In the genomic region with DNA sequence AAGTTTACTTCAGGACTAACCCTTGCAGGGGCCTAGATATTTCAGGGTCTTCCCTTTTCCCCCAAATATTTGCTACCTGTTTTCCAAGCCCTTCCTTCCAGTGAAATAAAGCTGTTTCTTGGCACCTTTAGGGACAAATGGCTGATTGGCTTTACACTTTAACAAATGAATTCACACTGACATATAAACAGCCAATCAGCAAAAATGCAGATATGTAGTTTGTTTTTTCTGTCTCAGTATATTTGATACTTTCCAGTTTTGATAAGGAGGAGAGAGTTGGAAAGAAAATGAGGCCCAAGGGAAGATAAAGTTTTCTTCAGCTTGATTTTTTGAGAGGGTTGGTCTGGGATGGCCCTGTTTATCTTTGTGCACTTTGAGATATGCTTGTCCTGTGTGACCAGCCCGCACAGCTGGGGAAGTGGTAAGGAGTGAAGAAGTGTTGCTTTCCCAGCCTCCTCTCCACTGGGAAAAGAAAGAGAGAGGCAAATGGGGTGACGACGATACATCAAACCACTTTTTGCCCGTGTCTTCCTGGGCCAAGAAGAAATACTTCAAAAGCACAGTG, we compare ENCODE assay signal across 2 cellular contexts.
TF ChIP-seq lines count a peak whose summit lies in the region.

No MANE protein-coding gene starts in this region.

TF ChIP-seq in K562, 482 proteins besides CTCF, POLR2A, EP300 and RAD21 (continued from another document and continues in another):
- TF ChIP-seq, protein P1, sequence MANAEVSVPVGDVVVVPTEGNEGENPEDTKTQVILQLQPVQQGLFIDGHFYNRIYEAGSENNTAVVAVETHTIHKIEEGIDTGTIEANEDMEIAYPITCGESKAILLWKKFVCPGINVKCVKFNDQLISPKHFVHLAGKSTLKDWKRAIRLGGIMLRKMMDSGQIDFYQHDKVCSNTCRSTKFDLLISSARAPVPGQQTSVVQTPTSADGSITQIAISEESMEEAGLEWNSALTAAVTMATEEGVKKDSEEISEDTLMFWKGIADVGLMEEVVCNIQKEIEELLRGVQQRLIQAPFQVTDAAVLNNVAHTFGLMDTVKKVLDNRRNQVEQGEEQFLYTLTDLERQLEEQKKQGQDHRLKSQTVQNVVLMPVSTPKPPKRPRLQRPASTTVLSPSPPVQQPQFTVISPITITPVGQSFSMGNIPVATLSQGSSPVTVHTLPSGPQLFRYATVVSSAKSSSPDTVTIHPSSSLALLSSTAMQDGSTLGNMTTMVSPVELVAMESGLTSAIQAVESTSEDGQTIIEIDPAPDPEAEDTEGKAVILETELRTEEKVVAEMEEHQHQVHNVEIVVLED (CRISPR knock-in tag; IDR thresholded peaks at IDR 0.05), result no peak
- TF ChIP-seq ZNF24 (IDR thresholded peaks at IDR 0.05), result no peak
- no peak for TF ChIP-seq CREBBP (IDR thresholded peaks at IDR 0.05; ENCODE audit: low read depth, low read length)
- TF ChIP-seq ZNF384 (IDR thresholded peaks at IDR 0.05; ENCODE audit: low read depth, low read length), result no peak
- TF ChIP-seq CAMTA2 (CRISPR knock-in tag; conservative IDR thresholded peaks at IDR 0.05), result no peak
- TF ChIP-seq LCOR (CRISPR knock-in tag; IDR thresholded peaks at IDR 0.05), result no peak
- TF ChIP-seq, protein P2, sequence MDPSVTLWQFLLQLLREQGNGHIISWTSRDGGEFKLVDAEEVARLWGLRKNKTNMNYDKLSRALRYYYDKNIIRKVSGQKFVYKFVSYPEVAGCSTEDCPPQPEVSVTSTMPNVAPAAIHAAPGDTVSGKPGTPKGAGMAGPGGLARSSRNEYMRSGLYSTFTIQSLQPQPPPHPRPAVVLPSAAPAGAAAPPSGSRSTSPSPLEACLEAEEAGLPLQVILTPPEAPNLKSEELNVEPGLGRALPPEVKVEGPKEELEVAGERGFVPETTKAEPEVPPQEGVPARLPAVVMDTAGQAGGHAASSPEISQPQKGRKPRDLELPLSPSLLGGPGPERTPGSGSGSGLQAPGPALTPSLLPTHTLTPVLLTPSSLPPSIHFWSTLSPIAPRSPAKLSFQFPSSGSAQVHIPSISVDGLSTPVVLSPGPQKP (CRISPR knock-in tag; IDR thresholded peaks at IDR 0.05), result no peak
- peak; percentile 59 for TF ChIP-seq CBFA2T3 (IDR thresholded peaks at IDR 0.05)
- no peak for TF ChIP-seq ZFX (CRISPR knock-in tag; IDR thresholded peaks at IDR 0.05)
- TF ChIP-seq MCM7 (IDR thresholded peaks at IDR 0.05), result no peak
- TF ChIP-seq TCF3 (CRISPR knock-in tag; IDR thresholded peaks at IDR 0.05), result peak; percentile 40; the same call in 1 of the 2 replicates
- TF ChIP-seq MAFG (tag; conservative IDR thresholded peaks at IDR 0.05), result peak; percentile 46; the same call in 1 of the 2 replicates
- TF ChIP-seq TRIM28 (IDR thresholded peaks at IDR 0.05), result no peak
- TF ChIP-seq FOXK2 (conservative IDR thresholded peaks at IDR 0.05 in 1 of 2, IDR thresholded peaks at IDR 0.05 in 1 of 2; ENCODE audit: low read depth in 2 of 2), result peak in 1 of 2 experiments; percentile 50; a peak in 1 of 4 replicates
- TF ChIP-seq ZNF316 (IDR thresholded peaks at IDR 0.05), result peak; percentile 73
- TF ChIP-seq ARID1B (IDR thresholded peaks at IDR 0.05), result peak; percentile 39
- no peak for TF ChIP-seq ZNF408 (CRISPR knock-in tag; IDR thresholded peaks at IDR 0.05; ENCODE audit: low read depth)
- TF ChIP-seq SIN3B (IDR thresholded peaks at IDR 0.05; ENCODE audit: low read depth), result no peak
- no peak for TF ChIP-seq CREB1 (IDR thresholded peaks at IDR 0.05)
- TF ChIP-seq CREB1 (CRISPR knock-in tag; IDR thresholded peaks at IDR 0.05), result no peak
- 0 out of 2 replicates have a peak, but pooled peaks have one; percentile 5 for TF ChIP-seq KLF16 (IDR thresholded peaks at IDR 0.05)
- no peak for TF ChIP-seq KDM5B (IDR thresholded peaks at IDR 0.05; ENCODE audit: insufficient replicate concordance, low read depth, low read length)
- no peak for TF ChIP-seq NR2F6 (CRISPR knock-in tag; IDR thresholded peaks at IDR 0.05)
- TF ChIP-seq SPI1 (IDR thresholded peaks at IDR 0.05; ENCODE audit: borderline replicate concordance, low read depth, low read length), result peak; percentile 10; the same call in 1 of the 2 replicates

TF ChIP-seq in neural cell, 6 proteins besides CTCF, POLR2A, EP300 and RAD21 (continued from another document):
- TF ChIP-seq, protein P3, sequence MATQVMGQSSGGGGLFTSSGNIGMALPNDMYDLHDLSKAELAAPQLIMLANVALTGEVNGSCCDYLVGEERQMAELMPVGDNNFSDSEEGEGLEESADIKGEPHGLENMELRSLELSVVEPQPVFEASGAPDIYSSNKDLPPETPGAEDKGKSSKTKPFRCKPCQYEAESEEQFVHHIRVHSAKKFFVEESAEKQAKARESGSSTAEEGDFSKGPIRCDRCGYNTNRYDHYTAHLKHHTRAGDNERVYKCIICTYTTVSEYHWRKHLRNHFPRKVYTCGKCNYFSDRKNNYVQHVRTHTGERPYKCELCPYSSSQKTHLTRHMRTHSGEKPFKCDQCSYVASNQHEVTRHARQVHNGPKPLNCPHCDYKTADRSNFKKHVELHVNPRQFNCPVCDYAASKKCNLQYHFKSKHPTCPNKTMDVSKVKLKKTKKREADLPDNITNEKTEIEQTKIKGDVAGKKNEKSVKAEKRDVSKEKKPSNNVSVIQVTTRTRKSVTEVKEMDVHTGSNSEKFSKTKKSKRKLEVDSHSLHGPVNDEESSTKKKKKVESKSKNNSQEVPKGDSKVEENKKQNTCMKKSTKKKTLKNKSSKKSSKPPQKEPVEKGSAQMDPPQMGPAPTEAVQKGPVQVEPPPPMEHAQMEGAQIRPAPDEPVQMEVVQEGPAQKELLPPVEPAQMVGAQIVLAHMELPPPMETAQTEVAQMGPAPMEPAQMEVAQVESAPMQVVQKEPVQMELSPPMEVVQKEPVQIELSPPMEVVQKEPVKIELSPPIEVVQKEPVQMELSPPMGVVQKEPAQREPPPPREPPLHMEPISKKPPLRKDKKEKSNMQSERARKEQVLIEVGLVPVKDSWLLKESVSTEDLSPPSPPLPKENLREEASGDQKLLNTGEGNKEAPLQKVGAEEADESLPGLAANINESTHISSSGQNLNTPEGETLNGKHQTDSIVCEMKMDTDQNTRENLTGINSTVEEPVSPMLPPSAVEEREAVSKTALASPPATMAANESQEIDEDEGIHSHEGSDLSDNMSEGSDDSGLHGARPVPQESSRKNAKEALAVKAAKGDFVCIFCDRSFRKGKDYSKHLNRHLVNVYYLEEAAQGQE (IDR thresholded peaks at IDR 0.05; ENCODE audit: borderline replicate concordance), result no peak
- TF ChIP-seq POLR2AphosphoS5 (IDR thresholded peaks at IDR 0.05), result no peak
- no peak for TF ChIP-seq MXI1 (conservative IDR thresholded peaks at IDR 0.05; ENCODE audit: poor library complexity, severe bottlenecking)
